Comparison of ENCODE assay signal across 1 cellular context in genomic region chr12:79920421-79921238, GRCh38.
A peak's percentile ranks its signal among the peaks of the same experiment; 100 is the strongest.
TF ChIP-seq lines count a peak whose summit lies in the region.

No MANE protein-coding gene starts in this region.

TF ChIP-seq in HEK293, 187 proteins besides CTCF, POLR2A, EP300 and RAD21 (continued from another document):
- TF ChIP-seq PRDM10 (tag by site-specific recombination; IDR thresholded peaks at IDR 0.05) (peak; percentile 68), ZFP37 (tag by site-specific recombination; IDR thresholded peaks at IDR 0.05) (no peak; the same call in 1 of the 2 replicates), MZF1 (tag by site-specific recombination; IDR thresholded peaks at IDR 0.05; ENCODE audit: borderline replicate concordance) (peak; percentile 90; the same call in 1 of the 2 replicates), ZNF169 (tag by site-specific recombination; IDR thresholded peaks at IDR 0.05) (no peak), ZNF16 (tag by site-specific recombination; IDR thresholded peaks at IDR 0.05; ENCODE audit: low read depth) (no peak), ZNF639 (tag by site-specific recombination; IDR thresholded peaks at IDR 0.05) (no peak), ZNF19 (tag by site-specific recombination; IDR thresholded peaks at IDR 0.05; ENCODE audit: low read depth) (no peak), PRDM2 (tag by site-specific recombination; IDR thresholded peaks at IDR 0.05; ENCODE audit: borderline replicate concordance) (no peak), KLF9 (tag by site-specific recombination; IDR thresholded peaks at IDR 0.05; ENCODE audit: low read depth) (no peak), ZFHX2 (tag by site-specific recombination; conservative IDR thresholded peaks at IDR 0.05) (no peak), ZNF366 (tag by site-specific recombination; conservative IDR thresholded peaks at IDR 0.05) (no peak), HOXD13 (CRISPR knock-in tag; IDR thresholded peaks at IDR 0.05; ENCODE audit: borderline replicate concordance) (no peak), ZBTB10 (tag by site-specific recombination; IDR thresholded peaks at IDR 0.05) (no peak), ZNF473 (tag by site-specific recombination; IDR thresholded peaks at IDR 0.05) (no peak), ZNF488 (tag by site-specific recombination; IDR thresholded peaks at IDR 0.05) (no peak), ZNF558 (tag by site-specific recombination; IDR thresholded peaks at IDR 0.05) (no peak), ZFP69B (tag by site-specific recombination; IDR thresholded peaks at IDR 0.05) (no peak), HIC1 (tag by site-specific recombination; IDR thresholded peaks at IDR 0.05) (no peak), GLIS1 (tag by site-specific recombination; IDR thresholded peaks at IDR 0.05) (peak; percentile 33; the same call in 1 of the 2 replicates)
